In the genomic region with DNA sequence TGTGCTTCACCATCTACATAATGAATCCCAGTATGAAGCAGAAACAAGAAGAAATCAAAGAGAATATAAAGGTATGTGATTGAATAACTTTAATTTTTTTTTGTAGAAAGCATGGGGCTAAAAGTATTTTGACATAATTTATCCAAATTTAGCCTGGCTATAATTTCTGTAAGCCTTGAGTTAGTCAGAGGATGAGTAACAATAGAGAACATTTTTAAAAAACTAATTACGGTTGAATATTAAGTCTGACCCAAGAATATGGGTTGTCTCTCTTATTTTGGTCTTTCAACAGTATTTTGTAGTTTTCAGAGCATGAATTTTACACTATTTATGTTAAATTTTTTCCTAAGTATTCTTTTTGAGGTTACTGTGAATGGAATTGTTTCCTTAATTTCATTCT, we compare ENCODE assay signal across 11 cellular contexts. TPM values are rescaled to one million over a fixed set of nuclear protein-coding genes. Genes with fewer than 3 reads are reported as not detected.
DNase-seq lines count a peak whose midpoint lies in the region; ATAC-seq and TF ChIP-seq lines count a peak whose summit lies in the region.
"Had no signal": no experiment of that assay in that cellular context is flagged by ENCODE, and none has a peak within 500 bp of the region (broad histone marks: within the 10 kb centered on the region; RNA-seq: fewer than 3 reads in every experiment).

No MANE protein-coding gene starts in this region.

- H3K4me1 ChIP-seq in MM.1S (ENCODE audit: low read length) (peaks cover 17% of the 10 kb centered on the region; the same call in 1 of the 2 replicates), aorta (ENCODE audit: control insufficient read depth in 1 of 2, insufficient read depth in 2 of 2, low read length in 2 of 2) (no peaks in the 10 kb centered on the region)

- peak overlapping the region; percentile 97 for H3K4me3 Mint-ChIP-seq in T-helper 2 cell treated with Interferon-gamma antibody and Interleukin-4, amounts not matched to agents 5 μg/mL and 100 μg/mL, for 36 hours
- peak overlapping the region in 4 of 5 experiments; percentile 98 to 100 (median 99) for H3K4me3 Mint-ChIP-seq in brain

- no peak for DNase-seq in T-helper 2 cell treated with Interferon-gamma antibody and Interleukin-4, amounts not matched to agents 5 μg/mL and 100 μg/mL, for 36 hours (ENCODE audit: low spot score)
- no peak for DNase-seq in T-helper 2 cell
- no peak for DNase-seq in MM.1S
- DNase-seq in retinal pigment epithelial cell (ENCODE audit: low read depth) = no peak
- DNase-seq in COLO668 (lab: John Stamatoyannopoulos, UW; ENCODE audit: unreplicated experiment) = no peak
- no peak for DNase-seq in aorta
- DNase-seq: mucosa of descending colon; stimulated activated CD4-positive, alpha-beta T cell treated with anti-CD3 and anti-CD28 coated beads, Interleukin-15, amount 100 ng/mL, for 24 hours; stimulated activated naive B cell treated with anti-CD40 and anti-IgM and Interleukin-4, amounts not matched to agents 10 μg/mL and 1 μg/mL and 100 μg/mL, for 72 hours had no signal

- peaks cover 62% of the 10 kb centered on the region for H3K79me2 ChIP-seq in MM.1S (ENCODE audit: low read length)

- peaks cover 16% of the 10 kb centered on the region; the same call in 1 of the 2 replicates for H3F3A ChIP-seq in MM.1S (ENCODE audit: insufficient read depth, low read length)

- intact Hi-C loops in aorta (cut with DNase I) = no loop called here

- no peaks in the 10 kb centered on the region for H3K9me3 Mint-ChIP-seq in T-helper 2 cell treated with Interferon-gamma antibody and Interleukin-4, amounts not matched to agents 5 μg/mL and 100 μg/mL, for 36 hours
- no peaks in the 10 kb centered on the region for H3K9me3 Mint-ChIP-seq in brain
- H3K9me3 Mint-ChIP-seq: stimulated activated naive B cell treated with anti-CD40 and anti-IgM and Interleukin-4, amounts not matched to agents 10 μg/mL and 1 μg/mL and 100 μg/mL, for 72 hours had no signal

- 50 to 52% methylated on average over 1 of the region's 1 CpG for WGBS in aorta, 2 donors

- H3K4me3 ChIP-seq in MM.1S (ENCODE audit: low read length) (peak overlapping the region; percentile 84; the same call in 1 of the 2 replicates), retinal pigment epithelial cell (ENCODE audit: low read length) (peak overlapping the region; percentile 1), aorta (ENCODE audit: low read length in 2 of 2) (no peak overlapping the region)
- H3K4me3 ChIP-seq: mucosa of descending colon had no signal

- H3K36me3 ChIP-seq in MM.1S (replicated peaks; ENCODE audit: insufficient read depth, low read length) (peaks cover 4% of the 10 kb centered on the region; the same call in 1 of the 2 replicates), aorta (ENCODE audit: control insufficient read depth in 1 of 2, insufficient read depth in 2 of 2, low read length in 1 of 2) (no peaks in the 10 kb centered on the region)

- H3K4me1 Mint-ChIP-seq in T-helper 2 cell treated with Interferon-gamma antibody and Interleukin-4, amounts not matched to agents 5 μg/mL and 100 μg/mL, for 36 hours (ENCODE audit: low read depth) = peaks cover 33% of the 10 kb centered on the region
- peaks cover 32% of the 10 kb centered on the region for H3K4me1 Mint-ChIP-seq in brain

- ATAC-seq in aorta (ENCODE audit: low FRiP score) (no peak), HG03469 (IDR thresholded peaks at IDR 0.05; ENCODE audit: unreplicated experiment) (no peak)
- ATAC-seq: stimulated activated naive B cell treated with anti-CD40 and anti-IgM and Interleukin-4, amounts not matched to agents 10 μg/mL and 1 μg/mL and 100 μg/mL, for 72 hours had no signal

- peak overlapping the region; percentile 84; the same call in 1 of the 2 replicates for H3K4me2 ChIP-seq in MM.1S (ENCODE audit: low read depth, low read length)

- no peak overlapping the region for H3K27ac Mint-ChIP-seq in T-helper 2 cell treated with Interferon-gamma antibody and Interleukin-4, amounts not matched to agents 5 μg/mL and 100 μg/mL, for 36 hours
- H3K27ac Mint-ChIP-seq in brain = no peak overlapping the region
- H3K27ac Mint-ChIP-seq: stimulated activated naive B cell treated with anti-CD40 and anti-IgM and Interleukin-4, amounts not matched to agents 10 μg/mL and 1 μg/mL and 100 μg/mL, for 72 hours had no signal

- peaks cover 46% of the 10 kb centered on the region for H3K36me3 Mint-ChIP-seq in T-helper 2 cell treated with Interferon-gamma antibody and Interleukin-4, amounts not matched to agents 5 μg/mL and 100 μg/mL, for 36 hours (ENCODE audit: low read depth)
- H3K36me3 Mint-ChIP-seq in brain = peaks cover 14% of the 10 kb centered on the region

- no peak overlapping the region for H2AFZ ChIP-seq in MM.1S (ENCODE audit: low read length)

- H3K27me3 ChIP-seq in MM.1S (replicated peaks; ENCODE audit: insufficient read depth, low read length) (no peaks in the 10 kb centered on the region), aorta (ENCODE audit: control insufficient read depth in 1 of 2, insufficient read depth in 2 of 2, low read length in 1 of 2) (no peaks in the 10 kb centered on the region)

- H3K27ac ChIP-seq in MM.1S (ENCODE audit: low read length) (no peak overlapping the region), aorta (ENCODE audit: low read depth in 1 of 2, low read length in 2 of 2) (no peak overlapping the region)

- H3K9ac ChIP-seq in MM.1S (ENCODE audit: low read length) = peak overlapping the region; percentile 9; the same call in 1 of the 2 replicates

- no peaks in the 10 kb centered on the region for H3K9me2 ChIP-seq in MM.1S (replicated peaks; ENCODE audit: insufficient read depth, low read length)

- H4K20me1 ChIP-seq in MM.1S (ENCODE audit: insufficient read depth, low read length) = peaks cover 23% of the 10 kb centered on the region

- TF ChIP-seq CTCF in MM.1S (IDR thresholded peaks at IDR 0.05; ENCODE audit: low read length) (no peak), brain (conservative IDR thresholded peaks at IDR 0.05) (no peak), retinal pigment epithelial cell (conservative IDR thresholded peaks at IDR 0.05; ENCODE audit: low read depth, low read length) (no peak)

- H3K9me3 ChIP-seq in MM.1S (replicated peaks; ENCODE audit: insufficient read depth, low read length) = no peaks in the 10 kb centered on the region
- H3K9me3 ChIP-seq in aorta (ENCODE audit: control insufficient read depth, low read length) = no peaks in the 10 kb centered on the region
- H3K9me3 ChIP-seq: mucosa of descending colon had no signal

- H3K27me3 Mint-ChIP-seq in T-helper 2 cell treated with Interferon-gamma antibody and Interleukin-4, amounts not matched to agents 5 μg/mL and 100 μg/mL, for 36 hours (ENCODE audit: low read depth) = no peaks in the 10 kb centered on the region
- H3K27me3 Mint-ChIP-seq in brain = no peaks in the 10 kb centered on the region
- H3K27me3 Mint-ChIP-seq: stimulated activated naive B cell treated with anti-CD40 and anti-IgM and Interleukin-4, amounts not matched to agents 10 μg/mL and 1 μg/mL and 100 μg/mL, for 72 hours had no signal

RNA-seq across cellular contexts. Expression of a gene that starts 2.5 kb away (rescaled TPM):
- 25.0 TPM for polyA plus RNA-seq in brain (ENCODE audit: insufficient read depth, low read depth, low replicate concordance)
- 10 to 100 TPM in 1 of 2 donors, 1 to 10 TPM in 1; 5.3 to 10.2 TPM for total RNA-seq in aorta
- 10 to 100 TPM in 1 of 2 donors, 1 to 10 TPM in 1; 6.8 to 13.1 TPM for polyA plus RNA-seq in aorta

RNA-seq across cellular contexts. Expression of a gene that starts 21.5 kb away (rescaled TPM):
- polyA plus RNA-seq in brain (ENCODE audit: insufficient read depth, low read depth, low replicate concordance) (not detected), aorta (not detected)
- not detected for total RNA-seq in aorta
- total RNA-seq: mucosa of descending colon had no signal

RNA-seq across cellular contexts. Expression of a gene that starts 58.3 kb away (rescaled TPM):
- polyA plus RNA-seq in brain (ENCODE audit: insufficient read depth, low read depth, low replicate concordance) = 67.5 TPM
- total RNA-seq in aorta = 10 to 100 TPM; 72.7 to 88.5 TPM
- 10 to 100 TPM; 35.1 to 41.7 TPM for polyA plus RNA-seq in aorta

Comparison
In these comparisons a context has a peak if more than half of its experiments do, and no peak if none do; other contexts are left out.
1. H3K4me3 ChIP-seq: peak in MM.1S (single experiment) and retinal pigment epithelial cell (single experiment); none in aorta (0 of 2).